In the genomic region with DNA sequence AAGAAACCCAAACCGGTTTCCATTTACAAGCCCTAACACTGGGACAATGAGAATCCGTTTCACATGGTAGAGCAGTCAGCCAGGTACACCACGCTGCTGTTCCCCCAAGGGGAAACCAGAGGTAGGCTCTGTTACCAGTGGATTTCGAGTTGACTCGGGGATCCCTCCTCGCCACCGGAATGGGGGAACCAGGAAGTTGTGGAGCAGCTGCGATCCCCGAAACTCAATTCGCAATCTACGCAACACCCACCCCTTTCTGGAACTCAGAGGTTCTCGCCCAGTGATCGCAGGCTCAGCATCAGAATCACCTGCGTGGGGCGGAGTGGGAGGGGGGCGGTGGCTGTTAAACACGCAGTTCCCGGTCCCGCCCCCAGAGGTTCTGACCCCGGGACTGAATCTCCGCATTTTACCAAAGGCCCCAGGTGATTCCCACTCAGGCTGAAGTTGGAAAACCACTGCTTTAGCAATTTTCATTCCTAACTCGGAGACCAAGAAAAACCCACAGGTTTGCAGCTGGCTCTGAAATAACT, we compare ENCODE assay signal across 8 cellular contexts. TPM values are rescaled to one million over a fixed set of nuclear protein-coding genes. Genes with fewer than 3 reads are reported as not detected.
DNase-seq lines count a peak whose midpoint lies in the region; ATAC-seq and TF ChIP-seq lines count a peak whose summit lies in the region.
"Not testable (repeated sequence)": the region's sequence is repeated elsewhere in the genome, so short reads cannot be mapped to it uniquely, and the experiment has no call there.

No MANE protein-coding gene starts in this region.

- not testable (repeated sequence) for H3K4me1 ChIP-seq in lung (ENCODE audit: control insufficient read depth in 2 of 2, insufficient read depth in 2 of 2, low read length in 2 of 2)
- H3K4me1 ChIP-seq in spleen = peaks cover 0 to 27% (median 11%) of the 10 kb centered on the region in 6 donors

- H3K27me3 Mint-ChIP-seq in T-cell = not testable (repeated sequence)

- CTCF ChIA-PET in T-cell (lab: Charles Lee) = not testable (repeated sequence)

- ATAC-seq in T-cell (replicated peaks in 1 of 4) (peak; percentile 41 to 63 (median 42)), esophagus mucosa (peak; percentile 76), lung (ENCODE audit: insufficient read depth, low FRiP score) (peak; percentile 35)

- POLR2A ChIA-PET in T-cell (lab: Charles Lee) = interaction anchor here in 1 of 2 donors (0.6 kb wide), 1 partner anchor 293 kb away, joined by 3 read pairs; no protein-coding TSS in a partner anchor

- H3K27ac ChIP-seq in lung (ENCODE audit: low read depth in 1 of 2, low read length in 1 of 2) (peak overlapping the region; percentile 87 to 89), spleen (peak overlapping the region in 7 of 8 donors; percentile 58 to 91 (median 84))

- not testable (repeated sequence) for H3K9me3 Mint-ChIP-seq in T-cell

- not testable (repeated sequence) for TF ChIP-seq CTCF in GM13977 (IDR thresholded peaks at IDR 0.05; ENCODE audit: extremely low read depth, insufficient read depth, missing control alignments); lung (IDR thresholded peaks at IDR 0.05; ENCODE audit: control extremely low read depth, extremely low read depth)
- peak in 4 of 11 experiments; percentile 14 to 41 (median 24) for TF ChIP-seq CTCF in spleen (IDR thresholded peaks at IDR 0.05 in 8 of 11, conservative IDR thresholded peaks at IDR 0.05 in 3 of 11)

- 2 to 3% methylated on average over 22 of the region's 22 CpGs for WGBS in lung, 2 donors
- 1 to 5% (median 2%) methylated on average over 10 to 22 of the region's 22 CpGs for WGBS in spleen, 5 donors

- DNase-seq in GM13977 (ENCODE audit: low spot score) = peak; percentile 16
- DNase-seq in HPDE6-E6E7 (ENCODE audit: extremely low spot score) = peak; percentile 15
- DNase-seq in T-cell = peak; percentile 28 to 82 (median 72)
- DNase-seq in activated gamma-delta T cell treated with Interleukin-2 at 50 U/mL for 16 hours = peak; percentile 62
- DNase-seq in lung (ENCODE audit: low spot score) = peak; percentile 39
- peak; percentile 88 for DNase-seq in spleen
- DNase-seq in ureter (ENCODE audit: low spot score) = peak; percentile 68

- H3K36me3 ChIP-seq in lung (ENCODE audit: control insufficient read depth in 2 of 2, insufficient read depth in 2 of 2, low read length in 2 of 2); spleen: not testable (repeated sequence)

- peak overlapping the region; percentile 39 to 76 for H3K27ac Mint-ChIP-seq in T-cell

- in situ Hi-C loops in GM13977 (cut with MboI; ENCODE audit: low pct_unique_long_range_greater_than_20kb, low sequenced_read_pairs, unreplicated experiment) = not testable (repeated sequence)

- intact Hi-C loops in spleen (cut with DNase I; ENCODE audit: low total_unique reads) = not testable (repeated sequence)

- H3K4me1 Mint-ChIP-seq in T-cell = peaks cover 5 to 19% (median 19%) of the 10 kb centered on the region in 3 donors

- H3K9me3 ChIP-seq in lung (ENCODE audit: control insufficient read depth in 2 of 2, insufficient read depth in 1 of 2, low read length in 1 of 2); spleen: not testable (repeated sequence)

- H3K4me3 Mint-ChIP-seq in T-cell = peak overlapping the region; percentile 78 to 87 (median 83)

- H3K36me3 Mint-ChIP-seq in T-cell = not testable (repeated sequence)

- not testable (repeated sequence) for TF ChIP-seq POLR2A in spleen (IDR thresholded peaks at IDR 0.05)

- peak overlapping the region; percentile 70 for H3K4me3 ChIP-seq in lung
- peak overlapping the region; percentile 54 to 90 (median 72) for H3K4me3 ChIP-seq in spleen

- not testable (repeated sequence) for H3K27me3 ChIP-seq in lung (ENCODE audit: control insufficient read depth, insufficient read depth); spleen (replicated peaks in 1 of 7)

RNA-seq across cellular contexts. Expression of a gene that starts 49.2 kb away (rescaled TPM):
- total RNA-seq in T-cell (10 to 100 TPM; 24.8 to 46.0 (median 31.9) TPM), esophagus mucosa (16.3 TPM), lung (10 to 100 TPM; 28.2 to 33.6 TPM), spleen (10 to 100 TPM; 25.3 to 48.4 (median 33.5) TPM), ureter (47.4 TPM)
- polyA plus RNA-seq in lung (1 to 10 TPM; 7.2 to 8.6 TPM), spleen (1 to 10 TPM; 4.6 to 9.4 (median 6.4) TPM)

Comparison
In these comparisons a context has a peak if more than half of its experiments do, and no peak if none do; other contexts are left out.
1. Peak in every context shown above with its lines: DNase-seq, ATAC-seq, H3K4me3 ChIP-seq and H3K27ac ChIP-seq.
2. DNase-seq: peak in every context shown above with its lines; median percentile 88 in spleen; 72 in T-cell; 68 in ureter; 62 in activated gamma-delta T cell treated with Interleukin-2 at 50 U/mL for 16 hours; 39 in lung; 16 in GM13977; 15 in HPDE6-E6E7.